In the genomic region with DNA sequence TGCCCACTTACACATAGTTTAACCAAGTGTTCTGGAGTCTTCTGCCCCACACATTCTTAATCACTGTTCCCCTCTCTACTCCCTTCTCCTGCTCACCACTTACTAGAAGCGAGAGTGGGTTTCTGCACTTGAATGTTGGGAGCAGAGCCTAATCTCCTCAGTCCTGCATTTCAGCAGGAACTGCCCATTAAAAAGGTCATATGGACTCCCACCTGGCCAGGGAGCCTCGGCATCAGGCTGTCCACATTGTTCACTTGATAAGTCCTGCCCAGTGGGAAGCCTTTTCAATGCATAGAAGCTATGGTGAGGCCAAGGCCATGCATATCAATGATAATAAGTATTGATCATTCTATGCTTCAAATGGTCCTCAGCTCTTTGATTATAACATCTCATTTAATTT, we compare ENCODE assay signal across 2 cellular contexts.
A peak's percentile ranks its signal among the peaks of the same experiment; 100 is the strongest.
TF ChIP-seq lines count a peak whose summit lies in the region.

No MANE protein-coding gene starts in this region.

TF ChIP-seq in GM23338, 12 proteins besides CTCF, POLR2A, EP300 and RAD21 (continued from another document):
- no peak for TF ChIP-seq REST (IDR thresholded peaks at IDR 0.05; ENCODE audit: unreplicated experiment)

TF ChIP-seq in WTC11, 78 proteins besides CTCF, POLR2A, EP300 and RAD21 (continued from another document):
- TF ChIP-seq ZNF532 (CRISPR knock-in tag; IDR thresholded peaks at IDR 0.05; ENCODE audit: borderline replicate concordance) (no peak), TEAD1 (CRISPR knock-in tag; IDR thresholded peaks at IDR 0.05) (peak; percentile 68; the same call in 1 of the 2 replicates), CREM (CRISPR knock-in tag; IDR thresholded peaks at IDR 0.05) (no peak), HMGA2 (CRISPR knock-in tag; IDR thresholded peaks at IDR 0.05) (no peak), FOXK1 (CRISPR knock-in tag; IDR thresholded peaks at IDR 0.05) (no peak), JAZF1 (CRISPR knock-in tag; IDR thresholded peaks at IDR 0.05) (no peak), GABPB1 (CRISPR knock-in tag; IDR thresholded peaks at IDR 0.05) (no peak), SOX15 (CRISPR knock-in tag; IDR thresholded peaks at IDR 0.05) (no peak), FOXP1 (CRISPR knock-in tag; IDR thresholded peaks at IDR 0.05; ENCODE audit: borderline replicate concordance) (no peak)
- TF ChIP-seq, protein P1, sequence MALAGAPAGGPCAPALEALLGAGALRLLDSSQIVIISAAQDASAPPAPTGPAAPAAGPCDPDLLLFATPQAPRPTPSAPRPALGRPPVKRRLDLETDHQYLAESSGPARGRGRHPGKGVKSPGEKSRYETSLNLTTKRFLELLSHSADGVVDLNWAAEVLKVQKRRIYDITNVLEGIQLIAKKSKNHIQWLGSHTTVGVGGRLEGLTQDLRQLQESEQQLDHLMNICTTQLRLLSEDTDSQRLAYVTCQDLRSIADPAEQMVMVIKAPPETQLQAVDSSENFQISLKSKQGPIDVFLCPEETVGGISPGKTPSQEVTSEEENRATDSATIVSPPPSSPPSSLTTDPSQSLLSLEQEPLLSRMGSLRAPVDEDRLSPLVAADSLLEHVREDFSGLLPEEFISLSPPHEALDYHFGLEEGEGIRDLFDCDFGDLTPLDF (CRISPR knock-in tag; IDR thresholded peaks at IDR 0.05): no peak
- TF ChIP-seq, protein P2, sequence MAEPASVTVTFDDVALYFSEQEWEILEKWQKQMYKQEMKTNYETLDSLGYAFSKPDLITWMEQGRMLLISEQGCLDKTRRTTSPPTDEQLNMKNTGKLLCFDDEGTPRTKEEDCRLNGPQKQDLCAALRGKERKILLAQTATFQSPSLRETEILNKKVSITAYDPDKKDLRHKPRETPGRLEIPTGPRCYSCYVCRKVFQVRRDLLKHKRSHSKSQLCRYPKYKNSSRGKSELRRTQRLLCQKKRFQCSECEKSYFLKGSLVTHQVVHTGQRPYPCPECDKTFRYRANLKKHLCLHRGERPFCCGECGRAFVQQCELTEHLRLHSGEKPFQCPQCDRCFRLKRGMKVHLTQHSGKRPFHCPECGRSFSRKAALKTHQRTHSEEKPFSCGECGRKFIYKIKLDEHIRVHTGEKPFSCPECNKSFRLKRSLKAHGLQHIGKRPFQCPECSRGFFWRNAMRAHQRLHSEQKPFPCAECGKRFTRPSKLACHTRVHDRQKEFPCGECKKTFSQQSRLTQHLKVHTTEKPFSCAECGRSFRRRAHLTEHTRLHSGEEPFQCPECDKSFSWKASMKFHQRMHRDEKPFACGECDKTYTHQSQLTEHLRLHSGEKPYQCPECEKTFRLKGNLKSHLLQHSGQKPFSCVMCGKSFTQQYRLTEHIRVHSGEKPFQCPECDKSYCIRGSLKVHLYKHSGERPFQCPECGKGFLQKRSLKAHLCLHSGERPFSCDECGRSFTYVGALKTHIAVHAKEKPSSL (CRISPR knock-in tag; conservative IDR thresholded peaks at IDR 0.05): no peak
- TF ChIP-seq, protein P3, sequence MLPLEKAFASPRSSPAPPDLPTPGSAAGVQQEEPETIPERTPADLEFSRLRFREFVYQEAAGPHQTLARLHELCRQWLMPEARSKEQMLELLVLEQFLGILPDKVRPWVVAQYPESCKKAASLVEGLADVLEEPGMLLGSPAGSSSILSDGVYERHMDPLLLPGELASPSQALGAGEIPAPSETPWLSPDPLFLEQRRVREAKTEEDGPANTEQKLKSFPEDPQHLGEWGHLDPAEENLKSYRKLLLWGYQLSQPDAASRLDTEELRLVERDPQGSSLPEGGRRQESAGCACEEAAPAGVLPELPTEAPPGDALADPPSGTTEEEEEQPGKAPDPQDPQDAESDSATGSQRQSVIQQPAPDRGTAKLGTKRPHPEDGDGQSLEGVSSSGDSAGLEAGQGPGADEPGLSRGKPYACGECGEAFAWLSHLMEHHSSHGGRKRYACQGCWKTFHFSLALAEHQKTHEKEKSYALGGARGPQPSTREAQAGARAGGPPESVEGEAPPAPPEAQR (CRISPR knock-in tag; IDR thresholded peaks at IDR 0.05): no peak
